Comparison of ENCODE assay signal across 6 cellular contexts in genomic region chr6:169702640-169703246, GRCh38. TPM values are rescaled to one million over a fixed set of nuclear protein-coding genes. Genes with fewer than 3 reads are reported as not detected.
DNase-seq lines count a peak whose midpoint lies in the region; ATAC-seq and TF ChIP-seq lines count a peak whose summit lies in the region.

No MANE protein-coding gene starts in this region.

- H3K36me3 ChIP-seq in tibial nerve = peaks cover 0 to 32% (median 0%) of the 10 kb centered on the region in 3 donors

- no peaks in the 10 kb centered on the region for H3K9me3 ChIP-seq in tibial nerve

- ATAC-seq in GM19372 (IDR thresholded peaks at IDR 0.05; ENCODE audit: low read depth, unreplicated experiment) (peak; percentile 5), HG03457 (IDR thresholded peaks at IDR 0.05; ENCODE audit: unreplicated experiment) (peak; percentile 20)

- peak; percentile 39 for DNase-seq in activated T-cell treated with anti-CD3 and anti-CD28 coated beads for 48 hours (ENCODE audit: low read depth)
- DNase-seq in kidney glomerular epithelial cell (lab: John Stamatoyannopoulos, UW) = peak; percentile 17
- no peak for DNase-seq in tibial nerve (ENCODE audit: low spot score in 2 of 2)
- DNase-seq in cerebellar nuclear complex (lab: John Stamatoyannopoulos, UW) = no peak

- no peaks in the 10 kb centered on the region for H3K27me3 ChIP-seq in tibial nerve

- 4 to 6% methylated on average over 14 to 20 of the region's 41 CpGs for WGBS in tibial nerve, 2 donors

- H3K27ac ChIP-seq in tibial nerve = peak overlapping the region; percentile 65 to 96 (median 94)

- no peak for TF ChIP-seq POLR2A in tibial nerve (IDR thresholded peaks at IDR 0.05)

- H3K4me1 ChIP-seq in tibial nerve = peaks cover 0 to 55% (median 27%) of the 10 kb centered on the region in 4 donors

- H3K4me3 ChIP-seq in tibial nerve = peak overlapping the region; percentile 76 to 97 (median 90)

- no peak for TF ChIP-seq CTCF in tibial nerve (IDR thresholded peaks at IDR 0.05)

- TF ChIP-seq EP300 in tibial nerve (IDR thresholded peaks at IDR 0.05) = no peak

RNA-seq across cellular contexts. Expression of gene C6orf120, which starts 0.8 kb away (rescaled TPM):
- total RNA-seq in tibial nerve = 10 to 100 TPM; 42.0 to 47.5 (median 45.0) TPM

RNA-seq across cellular contexts. Expression of gene WDR27, which starts 0.9 kb away (rescaled TPM):
- 10 to 100 TPM; 33.9 to 57.5 (median 52.5) TPM for total RNA-seq in tibial nerve

RNA-seq across cellular contexts. Expression of gene PHF10, which starts 21.6 kb away (rescaled TPM):
- 10 to 100 TPM; 48.3 to 54.5 (median 51.4) TPM for total RNA-seq in tibial nerve

RNA-seq across cellular contexts. Expression of gene DYNLT2, which starts 48.6 kb away (rescaled TPM):
- total RNA-seq in tibial nerve = 1 to 10 TPM; 2.2 to 8.4 (median 5.4) TPM

RNA-seq across cellular contexts. Expression of gene ERMARD, which starts 48.7 kb away (rescaled TPM):
- total RNA-seq in tibial nerve = 10 to 100 TPM; 27.4 to 58.3 (median 41.6) TPM

Comparison
In these comparisons a context has a peak if more than half of its experiments do, and no peak if none do; other contexts are left out.
1. DNase-seq: peak in activated T-cell treated with anti-CD3 and anti-CD28 coated beads for 48 hours (single experiment) and kidney glomerular epithelial cell (single experiment); none in tibial nerve (0 of 2) and cerebellar nuclear complex (0 of 2).